ENCODE assay signal across 2 cellular contexts in the genomic region with DNA sequence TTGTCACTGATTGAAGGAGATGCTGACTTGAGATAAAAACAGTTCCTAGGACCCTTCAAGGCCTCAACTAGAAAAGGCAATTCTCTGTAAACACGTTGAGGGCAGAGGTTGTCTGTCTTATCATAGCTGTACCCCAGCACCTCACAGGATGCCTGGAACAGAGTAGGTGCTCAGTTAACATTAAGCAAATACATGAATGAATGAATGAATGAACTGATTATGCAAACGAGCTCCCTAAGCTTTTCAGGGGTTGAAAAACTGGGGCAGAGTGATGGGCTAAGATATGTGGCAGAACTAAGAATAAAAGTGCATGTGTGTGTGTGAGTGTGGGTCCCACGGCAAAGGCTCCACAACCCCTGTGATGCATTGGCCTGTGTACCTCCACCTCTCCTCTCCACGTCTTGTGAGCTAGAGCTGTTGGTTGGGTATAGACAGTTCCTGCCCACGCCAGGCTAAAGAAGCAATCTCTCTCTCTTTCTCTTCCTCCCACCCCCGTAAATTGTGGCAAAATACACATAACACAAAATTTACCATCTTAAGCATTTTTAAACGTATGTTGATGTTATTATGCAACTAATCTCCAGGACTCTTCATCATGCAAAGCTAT.
TF ChIP-seq lines count a peak whose summit lies in the region.

No MANE protein-coding gene starts in this region.

TF ChIP-seq in SK-N-SH treated with all-trans-retinoic acid at 6 μM for 48 hours, 23 proteins besides CTCF, POLR2A, EP300 and RAD21:
- TF ChIP-seq ZFP3 (CRISPR knock-in tag; IDR thresholded peaks at IDR 0.05) (no peak), OSR1 (CRISPR knock-in tag; IDR thresholded peaks at IDR 0.05) (no peak), ESRRG (CRISPR knock-in tag; IDR thresholded peaks at IDR 0.05) (no peak), RARB (CRISPR knock-in tag; IDR thresholded peaks at IDR 0.05) (no peak), PPARA (CRISPR knock-in tag; IDR thresholded peaks at IDR 0.05; ENCODE audit: borderline replicate concordance) (no peak), ISL1 (CRISPR knock-in tag; IDR thresholded peaks at IDR 0.05) (no peak), ZFP30 (CRISPR knock-in tag; IDR thresholded peaks at IDR 0.05) (no peak), GLIS3 (CRISPR knock-in tag; IDR thresholded peaks at IDR 0.05) (no peak), TCF4 (CRISPR knock-in tag; IDR thresholded peaks at IDR 0.05; ENCODE audit: borderline replicate concordance) (no peak), BACH2 (CRISPR knock-in tag; IDR thresholded peaks at IDR 0.05; ENCODE audit: borderline replicate concordance) (no peak), ARNTL (CRISPR knock-in tag; IDR thresholded peaks at IDR 0.05; ENCODE audit: borderline replicate concordance, low read depth) (no peak), ZNF8 (CRISPR knock-in tag; IDR thresholded peaks at IDR 0.05) (no peak), SNAI2 (CRISPR knock-in tag; IDR thresholded peaks at IDR 0.05) (no peak), ZC3H10 (CRISPR knock-in tag; IDR thresholded peaks at IDR 0.05) (no peak), ZNF565 (CRISPR knock-in tag; conservative IDR thresholded peaks at IDR 0.05; ENCODE audit: low read depth) (no peak)
- TF ChIP-seq, protein P1, sequence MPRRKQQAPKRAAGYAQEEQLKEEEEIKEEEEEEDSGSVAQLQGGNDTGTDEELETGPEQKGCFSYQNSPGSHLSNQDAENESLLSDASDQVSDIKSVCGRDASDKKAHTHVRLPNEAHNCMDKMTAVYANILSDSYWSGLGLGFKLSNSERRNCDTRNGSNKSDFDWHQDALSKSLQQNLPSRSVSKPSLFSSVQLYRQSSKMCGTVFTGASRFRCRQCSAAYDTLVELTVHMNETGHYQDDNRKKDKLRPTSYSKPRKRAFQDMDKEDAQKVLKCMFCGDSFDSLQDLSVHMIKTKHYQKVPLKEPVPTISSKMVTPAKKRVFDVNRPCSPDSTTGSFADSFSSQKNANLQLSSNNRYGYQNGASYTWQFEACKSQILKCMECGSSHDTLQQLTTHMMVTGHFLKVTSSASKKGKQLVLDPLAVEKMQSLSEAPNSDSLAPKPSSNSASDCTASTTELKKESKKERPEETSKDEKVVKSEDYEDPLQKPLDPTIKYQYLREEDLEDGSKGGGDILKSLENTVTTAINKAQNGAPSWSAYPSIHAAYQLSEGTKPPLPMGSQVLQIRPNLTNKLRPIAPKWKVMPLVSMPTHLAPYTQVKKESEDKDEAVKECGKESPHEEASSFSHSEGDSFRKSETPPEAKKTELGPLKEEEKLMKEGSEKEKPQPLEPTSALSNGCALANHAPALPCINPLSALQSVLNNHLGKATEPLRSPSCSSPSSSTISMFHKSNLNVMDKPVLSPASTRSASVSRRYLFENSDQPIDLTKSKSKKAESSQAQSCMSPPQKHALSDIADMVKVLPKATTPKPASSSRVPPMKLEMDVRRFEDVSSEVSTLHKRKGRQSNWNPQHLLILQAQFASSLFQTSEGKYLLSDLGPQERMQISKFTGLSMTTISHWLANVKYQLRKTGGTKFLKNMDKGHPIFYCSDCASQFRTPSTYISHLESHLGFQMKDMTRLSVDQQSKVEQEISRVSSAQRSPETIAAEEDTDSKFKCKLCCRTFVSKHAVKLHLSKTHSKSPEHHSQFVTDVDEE (CRISPR knock-in tag; IDR thresholded peaks at IDR 0.05), result no peak
- TF ChIP-seq, protein P2, sequence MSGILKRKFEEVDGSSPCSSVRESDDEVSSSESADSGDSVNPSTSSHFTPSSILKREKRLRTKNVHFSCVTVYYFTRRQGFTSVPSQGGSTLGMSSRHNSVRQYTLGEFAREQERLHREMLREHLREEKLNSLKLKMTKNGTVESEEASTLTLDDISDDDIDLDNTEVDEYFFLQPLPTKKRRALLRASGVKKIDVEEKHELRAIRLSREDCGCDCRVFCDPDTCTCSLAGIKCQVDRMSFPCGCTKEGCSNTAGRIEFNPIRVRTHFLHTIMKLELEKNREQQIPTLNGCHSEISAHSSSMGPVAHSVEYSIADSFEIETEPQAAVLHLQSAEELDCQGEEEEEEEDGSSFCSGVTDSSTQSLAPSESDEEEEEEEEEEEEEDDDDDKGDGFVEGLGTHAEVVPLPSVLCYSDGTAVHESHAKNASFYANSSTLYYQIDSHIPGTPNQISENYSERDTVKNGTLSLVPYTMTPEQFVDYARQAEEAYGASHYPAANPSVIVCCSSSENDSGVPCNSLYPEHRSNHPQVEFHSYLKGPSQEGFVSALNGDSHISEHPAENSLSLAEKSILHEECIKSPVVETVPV (CRISPR knock-in tag; IDR thresholded peaks at IDR 0.05), result no peak
- TF ChIP-seq, protein P3, sequence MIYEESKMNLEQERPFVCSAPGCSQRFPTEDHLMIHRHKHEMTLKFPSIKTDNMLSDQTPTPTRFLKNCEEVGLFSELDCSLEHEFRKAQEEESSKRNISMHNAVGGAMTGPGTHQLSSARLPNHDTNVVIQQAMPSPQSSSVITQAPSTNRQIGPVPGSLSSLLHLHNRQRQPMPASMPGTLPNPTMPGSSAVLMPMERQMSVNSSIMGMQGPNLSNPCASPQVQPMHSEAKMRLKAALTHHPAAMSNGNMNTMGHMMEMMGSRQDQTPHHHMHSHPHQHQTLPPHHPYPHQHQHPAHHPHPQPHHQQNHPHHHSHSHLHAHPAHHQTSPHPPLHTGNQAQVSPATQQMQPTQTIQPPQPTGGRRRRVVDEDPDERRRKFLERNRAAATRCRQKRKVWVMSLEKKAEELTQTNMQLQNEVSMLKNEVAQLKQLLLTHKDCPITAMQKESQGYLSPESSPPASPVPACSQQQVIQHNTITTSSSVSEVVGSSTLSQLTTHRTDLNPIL (CRISPR knock-in tag; IDR thresholded peaks at IDR 0.05; ENCODE audit: low read depth), result no peak

TF ChIP-seq in SK-N-SH, 30 proteins besides CTCF, POLR2A, EP300 and RAD21:
- TF ChIP-seq ELF1 (IDR thresholded peaks at IDR 0.05) (no peak), POLR2AphosphoS5 (IDR thresholded peaks at IDR 0.05; ENCODE audit: low read depth, low read length) (no peak), RXRA (IDR thresholded peaks at IDR 0.05; ENCODE audit: borderline replicate concordance, low read depth) (no peak), SIN3A (IDR thresholded peaks at IDR 0.05; ENCODE audit: borderline replicate concordance, low read depth, low read length) (no peak), NRF1 (IDR thresholded peaks at IDR 0.05; ENCODE audit: low read depth, low read length) (no peak), YY1 (IDR thresholded peaks at IDR 0.05; ENCODE audit: low read depth) (no peak), MXI1 (IDR thresholded peaks at IDR 0.05; ENCODE audit: low read depth, low read length) (no peak)
- TF ChIP-seq, protein P4, sequence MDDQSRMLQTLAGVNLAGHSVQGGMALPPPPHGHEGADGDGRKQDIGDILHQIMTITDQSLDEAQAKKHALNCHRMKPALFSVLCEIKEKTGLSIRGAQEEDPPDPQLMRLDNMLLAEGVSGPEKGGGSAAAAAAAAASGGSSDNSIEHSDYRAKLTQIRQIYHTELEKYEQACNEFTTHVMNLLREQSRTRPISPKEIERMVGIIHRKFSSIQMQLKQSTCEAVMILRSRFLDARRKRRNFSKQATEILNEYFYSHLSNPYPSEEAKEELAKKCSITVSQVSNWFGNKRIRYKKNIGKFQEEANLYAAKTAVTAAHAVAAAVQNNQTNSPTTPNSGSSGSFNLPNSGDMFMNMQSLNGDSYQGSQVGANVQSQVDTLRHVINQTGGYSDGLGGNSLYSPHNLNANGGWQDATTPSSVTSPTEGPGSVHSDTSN (IDR thresholded peaks at IDR 0.05), result no peak
